ENCODE assay signal across 19 cellular contexts in the genomic region with DNA sequence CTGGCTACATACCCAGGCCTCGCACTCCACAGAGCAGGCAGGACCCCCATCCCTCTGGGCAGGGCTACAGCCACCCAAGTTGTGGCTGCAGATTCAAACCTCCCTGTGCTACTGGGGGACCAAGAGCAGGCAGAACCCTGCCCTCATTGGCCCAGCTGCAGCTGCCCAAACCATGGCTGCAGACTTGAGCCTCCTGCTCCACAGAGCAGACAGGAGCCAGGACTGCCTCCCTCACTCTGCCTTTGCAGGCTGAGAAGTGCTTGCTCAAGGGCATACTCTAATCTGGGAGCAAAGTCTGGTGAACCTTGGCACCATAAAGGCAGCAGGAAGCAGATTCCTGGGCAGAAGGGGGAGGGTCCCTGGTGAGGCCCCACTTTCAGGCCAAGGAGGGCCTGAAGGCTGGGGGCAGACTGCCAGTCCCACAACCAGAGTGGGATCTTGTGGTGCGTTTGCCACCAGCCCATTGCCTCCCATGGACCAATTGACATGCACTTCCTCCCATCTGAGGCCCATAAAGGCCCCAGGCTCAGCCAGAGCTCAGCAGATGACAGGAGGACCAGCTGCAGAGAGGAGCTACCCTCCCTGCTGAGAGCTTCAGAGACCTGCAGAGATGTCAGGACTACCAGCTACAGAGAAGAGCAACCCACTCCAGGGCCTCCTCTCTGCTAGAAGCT.
"Had no signal": no experiment of that assay in that cellular context is flagged by ENCODE, and none has a peak within 500 bp of the region (broad histone marks: within the 10 kb centered on the region; RNA-seq: fewer than 3 reads in every experiment).

No MANE protein-coding gene starts in this region.

- H3K36me3 ChIP-seq: MG63 had no signal

- H3K9ac ChIP-seq: SK-N-SH had no signal

- H3K27me3 ChIP-seq: MG63 had no signal

- H3K4me2 ChIP-seq: SK-N-SH had no signal

- H3K9me2 ChIP-seq: SK-N-SH had no signal

- DNase-seq: IMR-90, Karpas-422, KG1, MG63, NCI-H1092, NCI-H1105 treated with DMSO at 0.1 percent for 48 hours, NCI-H1417 treated with DMSO at 0.1 percent for 48 hours, NCI-H146, NCI-H1694 treated with DMSO at 0.1 percent for 48 hours, NCI-H2029, NCI-H2107, NCI-H2227 treated with DMSO at 0.1 percent for 48 hours, NCI-H524, NCI-H526 treated with DMSO at 0.1 percent for 48 hours, NCI-H748 treated with DMSO at 0.1 percent for 48 hours, SHP77, SK-N-SH had no signal

- H3K27ac ChIP-seq: RWPE1 had no signal

- H3K9me3 ChIP-seq: MG63, SK-N-SH had no signal

- H3K4me3 ChIP-seq: MG63 had no signal

- ATAC-seq: Panc1 had no signal
